14 cellular contexts compared by ENCODE assay signal in genomic region chr2:11998626-11999378, GRCh38.
A peak's percentile ranks its signal among the peaks of the same experiment; 100 is the strongest.
DNase-seq lines count a peak whose midpoint lies in the region; ATAC-seq and TF ChIP-seq lines count a peak whose summit lies in the region.
"Had no signal": no experiment of that assay in that cellular context is flagged by ENCODE, and none has a peak within 500 bp of the region (broad histone marks: within the 10 kb centered on the region; RNA-seq: fewer than 3 reads in every experiment).

No MANE protein-coding gene starts in this region.

- no peaks in the 10 kb centered on the region for H3K27me3 Mint-ChIP-seq in osteocyte (ENCODE audit: unreplicated experiment)
- H3K27me3 Mint-ChIP-seq in activated CD4-positive, alpha-beta memory T cell treated with anti-CD3 and anti-CD28 coated beads, Interleukin-2, amount 10 ng/mL, durations not matched to agents 7 days and 5 days = peaks cover 25% of the 10 kb centered on the region

- intact Hi-C loops in PC-3 (cut with micrococcal nuclease) = no loop called here

- H3K4me3 Mint-ChIP-seq in osteocyte (ENCODE audit: unreplicated experiment) = no peak overlapping the region
- no peak overlapping the region for H3K4me3 Mint-ChIP-seq in activated CD4-positive, alpha-beta memory T cell treated with anti-CD3 and anti-CD28 coated beads, Interleukin-2, amount 10 ng/mL, durations not matched to agents 7 days and 5 days
- H3K4me3 Mint-ChIP-seq: activated naive CD4-positive, alpha-beta T cell treated with anti-CD3 and anti-CD28 coated beads, Interleukin-2, amount 50 U/mL, for 24 hours; CD4-positive, alpha-beta memory T cell; immature natural killer cell had no signal

- no peaks in the 10 kb centered on the region for H4K20me1 ChIP-seq in PC-3 (ENCODE audit: low read length)

- peaks cover 25% of the 10 kb centered on the region; the same call in 1 of the 2 replicates for H3K4me1 ChIP-seq in PC-3 (ENCODE audit: insufficient read depth, low read length)
- H3K4me1 ChIP-seq: esophagus squamous epithelium had no signal

- peaks cover under 1% of the 10 kb centered on the region for H3K9me3 Mint-ChIP-seq in osteocyte (ENCODE audit: unreplicated experiment)
- peaks cover 7% of the 10 kb centered on the region for H3K9me3 Mint-ChIP-seq in activated CD4-positive, alpha-beta memory T cell treated with anti-CD3 and anti-CD28 coated beads, Interleukin-2, amount 10 ng/mL, durations not matched to agents 7 days and 5 days

- no peaks in the 10 kb centered on the region for H3K9me2 ChIP-seq in PC-3 (replicated peaks; ENCODE audit: low read length)

- CTCF ChIA-PET in PC-3 (lab: Charles Lee) = no interaction called here
- CTCF ChIA-PET in activated CD4-positive, alpha-beta memory T cell treated with anti-CD3 and anti-CD28 coated beads, Interleukin-2, amount 10 ng/mL, durations not matched to agents 7 days and 5 days (lab: Charles Lee) = no interaction called here

- no peaks in the 10 kb centered on the region for H3K9me3 ChIP-seq in PC-3 (ENCODE audit: low read length)
- H3K9me3 ChIP-seq: esophagus squamous epithelium had no signal

- H3F3A ChIP-seq in PC-3 (ENCODE audit: low read length, unreplicated experiment) = no peaks in the 10 kb centered on the region

- peaks cover 47% of the 10 kb centered on the region for H3K4me1 Mint-ChIP-seq in osteocyte (ENCODE audit: unreplicated experiment)
- H3K4me1 Mint-ChIP-seq in activated CD4-positive, alpha-beta memory T cell treated with anti-CD3 and anti-CD28 coated beads, Interleukin-2, amount 10 ng/mL, durations not matched to agents 7 days and 5 days = no peaks in the 10 kb centered on the region

- H3K27me3 ChIP-seq in PC-3 (ENCODE audit: low read length) = no peaks in the 10 kb centered on the region

- H3K27ac Mint-ChIP-seq in osteocyte (ENCODE audit: unreplicated experiment) = peak overlapping the region; percentile 27
- no peak overlapping the region for H3K27ac Mint-ChIP-seq in activated CD4-positive, alpha-beta memory T cell treated with anti-CD3 and anti-CD28 coated beads, Interleukin-2, amount 10 ng/mL, durations not matched to agents 7 days and 5 days

- no peaks in the 10 kb centered on the region for H3K36me3 ChIP-seq in PC-3 (ENCODE audit: low read depth, low read length)
- H3K36me3 ChIP-seq: esophagus squamous epithelium had no signal

- DNase-seq in PC-3 (peak; percentile 17), osteocyte (ENCODE audit: extremely low spot score, unreplicated experiment) (no peak), occipital lobe (lab: John Stamatoyannopoulos, UW) (no peak), NCI-H2227 (lab: John Stamatoyannopoulos, UW; ENCODE audit: unreplicated experiment) (no peak), MV-4-11 (lab: John Stamatoyannopoulos, UW) (no peak)
- no peak for DNase-seq in activated CD4-positive, alpha-beta memory T cell treated with anti-CD3 and anti-CD28 coated beads, Interleukin-2, amount 10 ng/mL, durations not matched to agents 7 days and 5 days
- DNase-seq: esophagus squamous epithelium, immature natural killer cell, retina, substantia nigra had no signal

- no TSS peak for BruUV-seq in PC-3 (replicated peaks; lab: Mats Ljungman, UMichigan)

- ATAC-seq in GM18867 (IDR thresholded peaks at IDR 0.05; ENCODE audit: unreplicated experiment) (peak; percentile 83), HG02884 (IDR thresholded peaks at IDR 0.05; ENCODE audit: unreplicated experiment) (peak; percentile 85), PC-3 (no peak)

- no peaks in the 10 kb centered on the region for H3K36me3 Mint-ChIP-seq in osteocyte (ENCODE audit: unreplicated experiment)
- H3K36me3 Mint-ChIP-seq in activated CD4-positive, alpha-beta memory T cell treated with anti-CD3 and anti-CD28 coated beads, Interleukin-2, amount 10 ng/mL, durations not matched to agents 7 days and 5 days (ENCODE audit: low read depth) = no peaks in the 10 kb centered on the region

- no peak overlapping the region for H3K27ac ChIP-seq in PC-3 (ENCODE audit: low read length)
- H3K27ac ChIP-seq: esophagus squamous epithelium had no signal

- TF ChIP-seq CTCF in PC-3 (conservative IDR thresholded peaks at IDR 0.05; ENCODE audit: low read depth, low read length) (no peak), osteocyte (IDR thresholded peaks at IDR 0.05) (no peak)

- H3K9ac ChIP-seq in PC-3 (ENCODE audit: low read length) = no peak overlapping the region

- H3K4me2 ChIP-seq in PC-3 (ENCODE audit: low read length) = no peak overlapping the region

- H3K79me2 ChIP-seq in PC-3 (ENCODE audit: low read length) = no peaks in the 10 kb centered on the region

- H3K4me3 ChIP-seq in PC-3 (ENCODE audit: low read length) = no peak overlapping the region
- H3K4me3 ChIP-seq: esophagus squamous epithelium had no signal

- H2AFZ ChIP-seq in PC-3 (ENCODE audit: low read length) = no peak overlapping the region

- POLR2A ChIA-PET in PC-3 (lab: Charles Lee; ENCODE audit: unreplicated experiment) = interaction anchor here (0.6 kb wide), 1 partner anchor 928 kb away, joined by 3 read pairs; no protein-coding TSS in a partner anchor
- POLR2A ChIA-PET in activated CD4-positive, alpha-beta memory T cell treated with anti-CD3 and anti-CD28 coated beads, Interleukin-2, amount 10 ng/mL, durations not matched to agents 7 days and 5 days (lab: Charles Lee) = no interaction called here
